In genomic region chr20:24764825-24765224, GRCh38 we compare ENCODE assay signal across 22 cellular contexts.
DNase-seq lines count a peak whose midpoint lies in the region; ATAC-seq, FAIRE-seq and TF ChIP-seq lines count a peak whose summit lies in the region.
"Had no signal": no experiment of that assay in that cellular context is flagged by ENCODE, and none has a peak within 500 bp of the region (broad histone marks: within the 10 kb centered on the region; RNA-seq: fewer than 3 reads in every experiment).

No MANE protein-coding gene starts in this region.

- WGBS in endodermal cell (ENCODE audit: insufficient coverage in 1 of 2, insufficient read length in 1 of 2), 2 experiments = 83 to 94% methylated on average over 1 to 9 of the region's 9 CpGs
- 82 to 84% methylated on average over 9 of the region's 9 CpGs for WGBS in pancreas, 2 donors

- H3K9me3 Mint-ChIP-seq in endodermal cell = peaks cover 11% of the 10 kb centered on the region

- intact Hi-C loops in pancreas (cut with DNase I) = no loop called here

- peaks cover 4% of the 10 kb centered on the region for H3K27me3 Mint-ChIP-seq in endodermal cell (ENCODE audit: insufficient read depth)

- H3K36me3 ChIP-seq in endodermal cell (ENCODE audit: control insufficient read depth, insufficient read depth, low read length) = no peaks in the 10 kb centered on the region
- H3K36me3 ChIP-seq in pancreas = no peaks in the 10 kb centered on the region
- no peaks in the 10 kb centered on the region for H3K36me3 ChIP-seq in BE2C
- H3K36me3 ChIP-seq: MG63, Peyer's patch had no signal

- H3K27ac ChIP-seq in endodermal cell (ENCODE audit: low read depth, low read length) (no peak overlapping the region), pancreas (no peak overlapping the region)
- H3K27ac ChIP-seq: 22Rv1, Peyer's patch had no signal

- H3K4me1 ChIP-seq in endodermal cell (ENCODE audit: control insufficient read depth, insufficient read depth, low read length) (no peaks in the 10 kb centered on the region), pancreas (no peaks in the 10 kb centered on the region), BE2C (peaks cover 10% of the 10 kb centered on the region)
- H3K4me1 ChIP-seq: Peyer's patch had no signal

- H3K4me1 Mint-ChIP-seq in endodermal cell = peaks cover 10% of the 10 kb centered on the region
- H3K4me1 Mint-ChIP-seq: CD8-positive, alpha-beta memory T cell had no signal

- H3K9ac ChIP-seq in endodermal cell (ENCODE audit: extremely low read depth, low read length, poor library complexity, severe bottlenecking) = no peak overlapping the region
- H3K9ac ChIP-seq: SK-N-SH had no signal

- FAIRE-seq in pancreas (lab: Jason Lieb, UNC) = no peak

- ATAC-seq in pancreas = no peak

- no peak overlapping the region for H3K27ac Mint-ChIP-seq in endodermal cell
- H3K27ac Mint-ChIP-seq: CD8-positive, alpha-beta memory T cell; HFFc6 had no signal

- H3K4me3 Mint-ChIP-seq in endodermal cell = no peak overlapping the region
- H3K4me3 Mint-ChIP-seq: CD8-positive, alpha-beta memory T cell; HFFc6 had no signal

- TF ChIP-seq CTCF in endodermal cell (conservative IDR thresholded peaks at IDR 0.05) (no peak), pancreas (IDR thresholded peaks at IDR 0.05) (no peak), BE2C (IDR thresholded peaks at IDR 0.05; ENCODE audit: low read depth, low read length) (no peak)

- H3K27me3 ChIP-seq in endodermal cell (ENCODE audit: control insufficient read depth, insufficient read depth, low read length, poor library complexity, severe bottlenecking) (no peaks in the 10 kb centered on the region), pancreas (no peaks in the 10 kb centered on the region), BE2C (no peaks in the 10 kb centered on the region)
- H3K27me3 ChIP-seq: MG63, Peyer's patch had no signal

- H3K9me3 ChIP-seq in endodermal cell (ENCODE audit: control insufficient read depth, low read length) (peaks cover 9% of the 10 kb centered on the region), pancreas (no peaks in the 10 kb centered on the region), BE2C (no peaks in the 10 kb centered on the region)
- H3K9me3 ChIP-seq: MG63, Peyer's patch, SK-N-SH had no signal

- DNase-seq in activated CD4-positive, alpha-beta T cell treated with anti-CD3 and anti-CD28 coated beads for 1 hour = peak; percentile 2
- no peak for DNase-seq in activated CD4-positive, alpha-beta T cell treated with anti-CD3 and anti-CD28 coated beads, Interleukin-2, amount 50 U/mL, for 4 hours
- DNase-seq in endodermal cell = peak; percentile 29
- peak in 4 of 6 donors; percentile 2 to 48 (median 20) for DNase-seq in pancreas
- DNase-seq in ureter (ENCODE audit: low spot score) = peak; percentile 32
- no peak for DNase-seq in stimulated activated CD4-positive, alpha-beta T cell treated with anti-CD3 and anti-CD28 coated beads, Interleukin-4, amount 100 ng/mL, for 24 hours
- DNase-seq in NK-92 treated with Interleukin-12 subunit alpha and Interleukin-12 subunit beta, amount 100 ng/mL, for 24 hours (lab: John Stamatoyannopoulos, UW) = no peak
- no peak for DNase-seq in BE2C
- DNase-seq: CD8-positive, alpha-beta memory T cell; DMS79 treated with DMSO at 0.1 percent for 48 hours; GOT3; HFFc6; Karpas-422; MG63; NCI-H1092; NCI-H146; NCI-H2081 treated with DMSO at 0.1 percent for 48 hours; NCI-H524; Right ventricle myocardium superior; SK-N-SH had no signal

- no peaks in the 10 kb centered on the region for H3K36me3 Mint-ChIP-seq in endodermal cell (ENCODE audit: low read depth)
- H3K36me3 Mint-ChIP-seq: CD8-positive, alpha-beta memory T cell had no signal

- H3K4me3 ChIP-seq in endodermal cell (ENCODE audit: low read length) (no peak overlapping the region), pancreas (no peak overlapping the region), BE2C (ENCODE audit: low read depth, low read length) (no peak overlapping the region)
- H3K4me3 ChIP-seq: MG63, Peyer's patch had no signal

Comparison
In these comparisons a context has a peak if more than half of its experiments do, and no peak if none do; other contexts are left out.
1. DNase-seq: peak in activated CD4-positive, alpha-beta T cell treated with anti-CD3 and anti-CD28 coated beads for 1 hour (single experiment), endodermal cell (single experiment), pancreas (4 of 6) and ureter (single experiment); none in activated CD4-positive, alpha-beta T cell treated with anti-CD3 and anti-CD28 coated beads, Interleukin-2, amount 50 U/mL, for 4 hours (0 of 2), stimulated activated CD4-positive, alpha-beta T cell treated with anti-CD3 and anti-CD28 coated beads, Interleukin-4, amount 100 ng/mL, for 24 hours (single experiment), NK-92 treated with Interleukin-12 subunit alpha and Interleukin-12 subunit beta, amount 100 ng/mL, for 24 hours (single experiment) and BE2C (single experiment).